Comparison of ENCODE assay signal across 16 cellular contexts in genomic region chr3:112020653-112021052, GRCh38. TPM values are rescaled to one million over a fixed set of nuclear protein-coding genes. Genes with fewer than 3 reads are reported as not detected.
"Had no signal": no experiment of that assay in that cellular context is flagged by ENCODE, and none has a peak within 500 bp of the region (broad histone marks: within the 10 kb centered on the region; RNA-seq: fewer than 3 reads in every experiment).

No MANE protein-coding gene starts in this region.

- H3K36me3 ChIP-seq: esophagus squamous epithelium, lower lobe of right lung, thyroid gland had no signal

- H3K9me3 ChIP-seq: esophagus squamous epithelium, lower lobe of right lung, thyroid gland had no signal

- H3K27ac ChIP-seq: esophagus squamous epithelium, lower lobe of right lung, thyroid gland had no signal

- H3K27me3 ChIP-seq: esophagus squamous epithelium, thyroid gland had no signal

- ATAC-seq: activated CD4-positive, alpha-beta T cell treated with anti-CD3 and anti-CD28 coated beads for 36 hours; activated T-cell treated with anti-CD3 and anti-CD28 coated beads, Interleukin-2, amount 50 U/mL, for 4 hours; lower lobe of right lung; stimulated activated memory B cell treated with anti-CD40 and anti-IgM and Interleukin-4, amounts not matched to agents 10 μg/mL and 1 μg/mL and 100 μg/mL, for 72 hours had no signal

- DNase-seq: activated CD4-positive, alpha-beta memory T cell treated with anti-CD3 and anti-CD28 coated beads for 36 hours; activated CD4-positive, alpha-beta T cell treated with anti-CD3 and anti-CD28 coated beads for 36 hours; activated effector memory CD4-positive, alpha-beta T cell treated with anti-CD3 and anti-CD28 coated beads, Interleukin-2, amount 50 U/mL, for 16 hours; activated T-cell treated with anti-CD3 and anti-CD28 coated beads, Interleukin-2, amount 50 U/mL, for 4 hours; esophagus squamous epithelium; glutamatergic neuron; hypothalamus; lower lobe of right lung; stimulated activated CD4-positive, alpha-beta T cell treated with anti-CD3 and anti-CD28 coated beads, Interleukin-2, amount 100 ng/mL, for 48 hours; T-helper 1 cell; T1000; thyroid gland had no signal

- H3K4me1 ChIP-seq: esophagus squamous epithelium, lower lobe of right lung, thyroid gland had no signal

- H3K4me3 ChIP-seq: esophagus squamous epithelium, lower lobe of right lung, thyroid gland had no signal

RNA-seq across cellular contexts. Expression of gene TMPRSS7, which starts 13.9 kb away (rescaled TPM):
- total RNA-seq: activated CD4-positive, alpha-beta memory T cell treated with anti-CD3 and anti-CD28 coated beads for 36 hours; activated CD4-positive, alpha-beta T cell treated with anti-CD3 and anti-CD28 coated beads for 36 hours; activated T-cell treated with anti-CD3 and anti-CD28 coated beads, Interleukin-2, amount 50 U/mL, for 4 hours; cardiac septum; esophagus squamous epithelium; fibroblast of villous mesenchyme; skeletal muscle tissue had no signal

RNA-seq across cellular contexts. Expression of gene TAGLN3, which starts 21.9 kb away (rescaled TPM):
- total RNA-seq: esophagus squamous epithelium, fibroblast of villous mesenchyme had no signal
